Comparison of ENCODE assay signal across 1 cellular context in the genomic region with DNA sequence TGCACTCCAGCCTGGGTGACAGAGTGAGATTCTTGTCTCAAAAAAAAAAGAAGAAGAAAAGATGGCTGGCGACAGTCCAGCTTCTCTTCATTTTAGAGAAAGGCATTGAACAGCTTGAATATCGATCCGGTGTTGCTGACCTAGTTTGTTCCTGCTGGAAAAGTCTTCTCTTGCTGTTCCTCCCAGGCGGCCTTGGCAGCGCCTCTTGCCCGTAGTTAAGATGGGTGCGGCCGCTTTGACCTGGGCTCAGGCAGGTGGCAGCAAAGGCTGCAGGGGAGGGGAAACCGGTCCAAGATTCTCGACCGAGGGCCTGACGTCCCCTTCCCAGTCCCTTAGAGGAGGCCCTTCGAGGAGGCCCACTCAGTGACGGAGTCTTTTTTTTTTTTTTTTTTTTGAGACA.
TF ChIP-seq lines count a peak whose summit lies in the region.

No MANE protein-coding gene starts in this region.

TF ChIP-seq in GM23338, 12 proteins besides CTCF, POLR2A, EP300 and RAD21 (continued from another document):
- TF ChIP-seq REST (IDR thresholded peaks at IDR 0.05; ENCODE audit: unreplicated experiment) (no peak), STAT1 (IDR thresholded peaks at IDR 0.05; ENCODE audit: unreplicated experiment) (no peak)
TF ChIP-seq in GM23338: peak in this region for 0.
